ENCODE assay signal across 2 cellular contexts in genomic region chr15:82304691-82305090, GRCh38. TPM values are rescaled to one million over a fixed set of nuclear protein-coding genes. Genes with fewer than 3 reads are reported as not detected.
"Had no signal": no experiment of that assay in that cellular context is flagged by ENCODE, and none has a peak within 500 bp of the region (broad histone marks: within the 10 kb centered on the region; RNA-seq: fewer than 3 reads in every experiment).

No MANE protein-coding gene starts in this region.

RNA-seq across cellular contexts. Expression of gene SAXO2, which starts 42.1 kb away (rescaled TPM):
- total RNA-seq: activated CD8-positive, alpha-beta memory T cell treated with anti-CD3 and anti-CD28 coated beads, Interleukin-2, amount 10 ng/mL, durations not matched to agents 7 days and 5 days; ascending aorta had no signal
